Comparison of ENCODE assay signal across 19 cellular contexts in the genomic region with DNA sequence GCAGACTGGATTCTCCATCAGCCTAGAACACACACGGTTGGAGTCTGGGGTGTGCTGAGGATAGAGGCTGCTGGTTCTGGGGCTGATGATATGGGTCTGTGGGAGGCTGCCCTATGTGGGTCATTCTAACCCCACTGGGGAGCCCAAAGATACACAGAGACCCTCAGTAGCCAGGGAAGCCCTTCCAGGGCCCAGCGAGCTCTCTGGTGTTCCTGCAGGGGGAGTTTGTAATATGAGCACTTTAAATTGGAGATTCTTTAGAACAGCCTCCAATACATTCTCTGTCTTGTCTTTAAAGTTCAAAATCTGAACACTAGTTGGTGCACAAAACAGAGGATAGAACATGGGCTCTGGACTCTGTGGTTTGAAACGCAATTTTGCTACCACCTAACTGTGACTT. TPM values are rescaled to one million over a fixed set of nuclear protein-coding genes. Genes with fewer than 3 reads are reported as not detected.
DNase-seq lines count a peak whose midpoint lies in the region; ATAC-seq and TF ChIP-seq lines count a peak whose summit lies in the region.
"Had no signal": no experiment of that assay in that cellular context is flagged by ENCODE, and none has a peak within 500 bp of the region (broad histone marks: within the 10 kb centered on the region; RNA-seq: fewer than 3 reads in every experiment).

No MANE protein-coding gene starts in this region.

- TF ChIP-seq POLR2A in HCT116 (IDR thresholded peaks at IDR 0.05; ENCODE audit: borderline replicate concordance, extremely low read depth, insufficient read depth, insufficient read length) = no peak

- H3K4me3 ChIP-seq in HCT116 (replicated peaks in 1 of 2; ENCODE audit: low read depth in 1 of 2, low read length in 2 of 2) (no peak overlapping the region), neural progenitor cell (no peak overlapping the region), coronary artery (no peak overlapping the region)
- H3K4me3 ChIP-seq: HAP-1, Peyer's patch, SJSA1 had no signal

- peak; percentile 10; the same call in 1 of the 2 replicates for TF ChIP-seq RAD21 in HCT116 (IDR thresholded peaks at IDR 0.05; ENCODE audit: low read depth)

- no TSS peak for BruUV-seq in HCT116 (replicated peaks; lab: Mats Ljungman, UMichigan)

- no peak overlapping the region for H3K27ac ChIP-seq in HCT116 (ENCODE audit: low read depth, low read length)
- H3K27ac ChIP-seq in neural progenitor cell = no peak overlapping the region
- H3K27ac ChIP-seq in coronary artery = no peak overlapping the region
- H3K27ac ChIP-seq: 22Rv1, Peyer's patch, SJSA1 had no signal

- no peaks in the 10 kb centered on the region for H3K79me2 ChIP-seq in HCT116 (ENCODE audit: insufficient read depth, low read length)
- H3K79me2 ChIP-seq in neural progenitor cell (ENCODE audit: low read depth) = no peaks in the 10 kb centered on the region

- H3K27me3 Mint-ChIP-seq in chondrocyte (ENCODE audit: low read depth) (no peaks in the 10 kb centered on the region), neural progenitor cell (ENCODE audit: insufficient read depth, low read depth) (no peaks in the 10 kb centered on the region)
- H3K27me3 Mint-ChIP-seq: CD4-positive, alpha-beta memory T cell; IgD-negative memory B cell had no signal

- H4K20me1 ChIP-seq in HCT116 (ENCODE audit: insufficient read depth) (no peaks in the 10 kb centered on the region), neural progenitor cell (ENCODE audit: low read depth) (no peaks in the 10 kb centered on the region)

- 0 out of 2 replicates have a peak, but pooled peaks have one; percentile 35 for ATAC-seq in HCT116

- H3K4me1 Mint-ChIP-seq in chondrocyte (ENCODE audit: low read depth) (peaks cover 18% of the 10 kb centered on the region), neural progenitor cell (peaks cover 3% of the 10 kb centered on the region)
- H3K4me1 Mint-ChIP-seq: CD4-positive, alpha-beta memory T cell; IgD-negative memory B cell had no signal

- H3K9ac ChIP-seq in HCT116 (ENCODE audit: low read length) (no peak overlapping the region), neural progenitor cell (no peak overlapping the region)

- H3K9me3 Mint-ChIP-seq in chondrocyte (ENCODE audit: low read depth) = no peaks in the 10 kb centered on the region
- no peaks in the 10 kb centered on the region for H3K9me3 Mint-ChIP-seq in neural progenitor cell
- H3K9me3 Mint-ChIP-seq: IgD-negative memory B cell had no signal

- H3K27ac Mint-ChIP-seq in chondrocyte (ENCODE audit: unreplicated experiment) (no peak overlapping the region), neural progenitor cell (no peak overlapping the region)
- H3K27ac Mint-ChIP-seq: IgD-negative memory B cell had no signal

- CTCF ChIA-PET in HCT116 (lab: Charles Lee) = interaction anchor here (0.8 kb wide), 1 partner anchor 90 kb away, joined by 3 read pairs; no protein-coding TSS in a partner anchor

- RAD21 ChIA-PET in HCT116 (lab: Charles Lee; ENCODE audit: low non-redundant PET in 1 of 2, low total read pairs in 2 of 2, uncharacterized antibody in 2 of 2, unreplicated experiment in 2 of 2) = no interaction called here

- H3K9me3 ChIP-seq in HCT116 (ENCODE audit: control insufficient read depth in 1 of 2, insufficient read depth in 1 of 2, low read depth in 1 of 2, low read length in 2 of 2) = no peaks in the 10 kb centered on the region
- no peaks in the 10 kb centered on the region for H3K9me3 ChIP-seq in neural progenitor cell (ENCODE audit: low read depth)
- H3K9me3 ChIP-seq: HAP-1, Peyer's patch, SJSA1 had no signal

- DNase-seq in DMS 273 (lab: John Stamatoyannopoulos, UW; ENCODE audit: unreplicated experiment) = peak; percentile 15
- no peak for DNase-seq in DMS 273 treated with DMSO at 0.1 percent for 48 hours (lab: John Stamatoyannopoulos, UW)
- no peak for DNase-seq in HCT116 (ENCODE audit: low read depth, low spot score)
- no peak for DNase-seq in chondrocyte (ENCODE audit: low spot score)
- peak; percentile 8 for DNase-seq in neural progenitor cell (ENCODE audit: low spot score)
- DNase-seq in coronary artery (ENCODE audit: low spot score) = no peak
- DNase-seq in CD1c-positive myeloid dendritic cell (ENCODE audit: extremely low spot score) = no peak
- no peak for DNase-seq in stimulated activated naive CD4-positive, alpha-beta T cell treated with Interleukin-2 at 50 U/mL for 16 hours (lab: John Stamatoyannopoulos, UW)
- DNase-seq: CD4-positive, alpha-beta memory T cell; NCI-H1092 treated with DMSO at 0.1 percent for 48 hours; NCI-H2081; Peyer's patch had no signal

- H3K27me3 ChIP-seq in HCT116 (ENCODE audit: insufficient read depth, low read length) = no peaks in the 10 kb centered on the region
- no peaks in the 10 kb centered on the region for H3K27me3 ChIP-seq in neural progenitor cell
- H3K27me3 ChIP-seq: Peyer's patch, SJSA1 had no signal

- H3K4me1 ChIP-seq in HCT116 (ENCODE audit: control insufficient read depth in 1 of 2, insufficient read depth in 2 of 2, low read length in 2 of 2) (peaks cover 2 to 18% of the 10 kb centered on the region in 2 experiments; a peak in 2 of 4 replicates), neural progenitor cell (no peaks in the 10 kb centered on the region)
- H3K4me1 ChIP-seq: HAP-1, Peyer's patch, SJSA1 had no signal

- H3K36me3 Mint-ChIP-seq in chondrocyte (ENCODE audit: low read depth) (peaks cover 8% of the 10 kb centered on the region), neural progenitor cell (peaks cover 12% of the 10 kb centered on the region)

- intact Hi-C loops in HCT116 (cut with micrococcal nuclease) = no loop called here

- H3K36me3 ChIP-seq in HCT116 (ENCODE audit: control insufficient read depth in 1 of 2, insufficient read depth in 2 of 2, low read length in 2 of 2) (no peaks in the 10 kb centered on the region), neural progenitor cell (no peaks in the 10 kb centered on the region)
- H3K36me3 ChIP-seq: SJSA1 had no signal

- H3F3A ChIP-seq in neural progenitor cell (ENCODE audit: low read depth) = no peaks in the 10 kb centered on the region

- no peaks in the 10 kb centered on the region for H3K9me2 ChIP-seq in HCT116 (ENCODE audit: insufficient read depth)

- TF ChIP-seq CTCF in HCT116 (IDR thresholded peaks at IDR 0.05 in 2 of 3, conservative IDR thresholded peaks at IDR 0.05 in 1 of 3; ENCODE audit: borderline replicate concordance in 1 of 3, insufficient read depth in 1 of 3, low read depth in 2 of 3, low read length in 2 of 3) = peak in 2 of 3 experiments; percentile 6 to 17; a peak in 1 of 6 replicates
- peak; percentile 29 for TF ChIP-seq CTCF in chondrocyte (IDR thresholded peaks at IDR 0.05)
- peak; percentile 28 for TF ChIP-seq CTCF in neural progenitor cell (IDR thresholded peaks at IDR 0.05)
- TF ChIP-seq CTCF in coronary artery (IDR thresholded peaks at IDR 0.05) = no peak

- H3K4me3 Mint-ChIP-seq in chondrocyte (ENCODE audit: unreplicated experiment) = no peak overlapping the region
- no peak overlapping the region for H3K4me3 Mint-ChIP-seq in neural progenitor cell
- H3K4me3 Mint-ChIP-seq: CD4-positive, alpha-beta memory T cell; IgD-negative memory B cell had no signal

- POLR2A ChIA-PET in HCT116 (lab: Charles Lee) = no interaction called here

- H2AFZ ChIP-seq in HCT116 (ENCODE audit: low read depth, low read length, poor library complexity, severe bottlenecking) = no peak overlapping the region
- H2AFZ ChIP-seq in neural progenitor cell (replicated peaks) = no peak overlapping the region

- H3K4me2 ChIP-seq in HCT116 (ENCODE audit: low read length) (no peak overlapping the region), neural progenitor cell (no peak overlapping the region)

TF ChIP-seq in HCT116, 20 proteins besides CTCF, POLR2A, EP300 and RAD21:
- TF ChIP-seq CBX3 (IDR thresholded peaks at IDR 0.05; ENCODE audit: low read depth) (no peak), ZFX (IDR thresholded peaks at IDR 0.05) (no peak), ELF1 (IDR thresholded peaks at IDR 0.05; ENCODE audit: borderline replicate concordance, low read depth) (no peak), FOSL1 (IDR thresholded peaks at IDR 0.05; ENCODE audit: low read depth) (no peak), ZNF274 (IDR thresholded peaks at IDR 0.05; ENCODE audit: low read depth, low read length) (no peak), SIN3A (IDR thresholded peaks at IDR 0.05; ENCODE audit: low read depth) (no peak), JUND (IDR thresholded peaks at IDR 0.05) (no peak)

RNA-seq across cellular contexts. Expression of a gene that starts 2.4 kb away (rescaled TPM):
- total RNA-seq in HCT116 (2021; ENCODE audit: unreplicated experiment) (not detected), chondrocyte (not detected in 3 replicates), neural progenitor cell (ENCODE audit: low replicate concordance) (not detected in 2 replicates)
- polyA plus RNA-seq in HCT116 (2012) = 0.07 TPM in 1 of 2 replicates, not detected in the other
- total RNA-seq: CD4-positive, alpha-beta memory T cell; LHCN-M2; NCI-H460; Peyer's patch; SJSA1 had no signal
- polyA plus RNA-seq: BJ; CD4-positive, alpha-beta memory T cell; IgD-negative memory B cell had no signal

RNA-seq across cellular contexts. Expression of a gene that starts 8.7 kb away (rescaled TPM):
- total RNA-seq in HCT116 (2021; ENCODE audit: unreplicated experiment) = not detected
- polyA plus RNA-seq in HCT116 (2012) = not detected in 2 replicates
- total RNA-seq in chondrocyte = not detected in 3 replicates
- total RNA-seq in neural progenitor cell (ENCODE audit: low replicate concordance) = not detected in 2 replicates
- total RNA-seq: LHCN-M2, NCI-H460, Peyer's patch, SJSA1 had no signal
- polyA plus RNA-seq: BJ; CD4-positive, alpha-beta memory T cell; IgD-negative memory B cell had no signal

Comparison
In these comparisons a context has a peak if more than half of its experiments do, and no peak if none do; other contexts are left out.
1. DNase-seq: peak in DMS 273 (single experiment) and neural progenitor cell (single experiment); none in DMS 273 treated with DMSO at 0.1 percent for 48 hours (single experiment), HCT116 (single experiment), chondrocyte (single experiment), coronary artery (single experiment), CD1c-positive myeloid dendritic cell (single experiment) and stimulated activated naive CD4-positive, alpha-beta T cell treated with Interleukin-2 at 50 U/mL for 16 hours (single experiment).